ENCODE assay signal across 27 cellular contexts in genomic region chr19:29568036-29568788, GRCh38. TPM values are rescaled to one million over a fixed set of nuclear protein-coding genes. Genes with fewer than 3 reads are reported as not detected.
DNase-seq lines count a peak whose midpoint lies in the region; ATAC-seq and TF ChIP-seq lines count a peak whose summit lies in the region.
"Had no signal": no experiment of that assay in that cellular context is flagged by ENCODE, and none has a peak within 500 bp of the region (broad histone marks: within the 10 kb centered on the region; RNA-seq: fewer than 3 reads in every experiment).

No MANE protein-coding gene starts in this region.

- no peaks in the 10 kb centered on the region for H3K79me1 ChIP-seq in neuronal stem cell (ENCODE audit: low read depth, low read length)

- H4K91ac ChIP-seq in neuronal stem cell (ENCODE audit: low read depth, low read length, poor library complexity) = no peak overlapping the region

- H3K4me1 ChIP-seq in HEK293 (ENCODE audit: control insufficient read depth, insufficient read depth, low read length) (0 out of 2 replicates have a peak, but pooled peaks cover 6% of the 10 kb centered on the region), neuronal stem cell (ENCODE audit: control insufficient read depth in 2 of 2, insufficient read depth in 1 of 2, low read depth in 1 of 2, low read length in 2 of 2) (peaks cover 0 to 4% of the 10 kb centered on the region in 2 donors)
- H3K4me1 ChIP-seq: BLaER1, SJSA1 had no signal

- DNase-seq in activated CD8-positive, alpha-beta memory T cell treated with anti-CD3 and anti-CD28 coated beads for 24 hours = peak; percentile 47
- DNase-seq in activated CD8-positive, alpha-beta memory T cell treated with anti-CD3 and anti-CD28 coated beads, Interleukin-2, amount 50 U/mL, for 48 hours = no peak
- peak; percentile 45 for DNase-seq in coronary artery (ENCODE audit: low spot score)
- DNase-seq in neuronal stem cell (ENCODE audit: low spot score) = no peak
- no peak for DNase-seq in germinal center (ENCODE audit: low spot score)
- DNase-seq: CD4-positive, CD25-positive, alpha-beta regulatory T cell; GM23248; HCEC 1CT; Karpas-422; NCI-H1105; NCI-H1436 treated with DMSO at 0.1 percent for 48 hours; NCI-H187 treated with DMSO at 0.1 percent for 48 hours; NCI-H2107; NCI-H446 treated with DMSO at 0.1 percent for 48 hours; NCI-H526; NCI-H82; NK-92 treated with Interleukin-12 subunit alpha and Interleukin-12 subunit beta, amount 100 ng/mL, for 24 hours; PC-9; Right ventricle myocardium superior; RPMI8226 had no signal

- no peak for ATAC-seq in HG02840 (IDR thresholded peaks at IDR 0.05; ENCODE audit: low FRiP score, unreplicated experiment)
- ATAC-seq in GM18519 (IDR thresholded peaks at IDR 0.05; ENCODE audit: low FRiP score, unreplicated experiment) = no peak

- H3K14ac ChIP-seq in neuronal stem cell (ENCODE audit: low read length) = no peak overlapping the region

- no peak overlapping the region for H3K4ac ChIP-seq in neuronal stem cell (ENCODE audit: low read length)

- H2AK5ac ChIP-seq in neuronal stem cell (ENCODE audit: low read depth, low read length) = no peak overlapping the region

- TF ChIP-seq CTCF in HEK293 (tag by site-specific recombination; IDR thresholded peaks at IDR 0.05) (no peak), coronary artery (IDR thresholded peaks at IDR 0.05) (no peak)

- no peak overlapping the region for H2BK5ac ChIP-seq in neuronal stem cell (ENCODE audit: low read length)

- H4K8ac ChIP-seq in neuronal stem cell (ENCODE audit: low read depth, low read length) = no peak overlapping the region

- CTCF ChIA-PET in HEK293 (lab: Yijun Ruan, JAX) = no interaction called here

- no peak overlapping the region for H2BK12ac ChIP-seq in neuronal stem cell (ENCODE audit: low read length)

- peak overlapping the region; percentile 23 for H2AFZ ChIP-seq in neuronal stem cell (ENCODE audit: low read length)
- H2AFZ ChIP-seq: GM23248, PC-9 had no signal

- H3K23ac ChIP-seq in neuronal stem cell (ENCODE audit: low read depth, low read length, poor library complexity) = no peak overlapping the region

- no peak overlapping the region for H2BK120ac ChIP-seq in neuronal stem cell (ENCODE audit: low read depth, low read length)

- no peaks in the 10 kb centered on the region; the same call in none of the 2 replicates for H3K9me3 ChIP-seq in HEK293 (ENCODE audit: control insufficient read depth, insufficient read depth, low read depth, low read length)
- no peaks in the 10 kb centered on the region for H3K9me3 ChIP-seq in neuronal stem cell (replicated peaks in 1 of 2; ENCODE audit: control insufficient read depth in 2 of 2, insufficient read depth in 1 of 2, low read depth in 1 of 2, low read length in 2 of 2)
- H3K9me3 ChIP-seq: BLaER1, SJSA1 had no signal

- H3K4me2 ChIP-seq in neuronal stem cell (ENCODE audit: insufficient read depth, low read length, poor library complexity, severe bottlenecking) = no peak overlapping the region
- H3K4me2 ChIP-seq: BLaER1, PC-9 had no signal

- peaks cover 0 to 48% (median 0%) of the 10 kb centered on the region in 3 experiments for H3K27me3 ChIP-seq in neuronal stem cell (ENCODE audit: control insufficient read depth in 3 of 3, insufficient read depth in 3 of 3, low read depth in 1 of 3, low read length in 3 of 3)
- H3K27me3 ChIP-seq: BLaER1 had no signal

- POLR2A ChIA-PET in HEK293 (lab: Yijun Ruan, JAX) = interaction anchor here (0.7 kb wide), 1 partner anchor 697 kb away, joined by 3 read pairs; no protein-coding TSS in a partner anchor

- H3K27ac ChIP-seq in HEK293 (ENCODE audit: extremely low read depth, low read depth, low read length) (no peak overlapping the region), coronary artery (no peak overlapping the region), neuronal stem cell (replicated peaks; ENCODE audit: low read length) (no peak overlapping the region)
- H3K27ac ChIP-seq: 22Rv1, BLaER1, GM23248, HL-60, PC-9, SJSA1 had no signal

- WGBS in neuronal stem cell (ENCODE audit: extremely low coverage in 2 of 2, insufficient read length in 2 of 2, insufficient replicate concordance in 1 of 2), 2 donors = no CpG with 5 or more reads among the region's 17 CpGs

- H3K18ac ChIP-seq in neuronal stem cell (ENCODE audit: low read length) = peak overlapping the region; percentile 20

- H3K36me3 ChIP-seq in HEK293 (ENCODE audit: control insufficient read depth in 2 of 2, insufficient read depth in 1 of 2, low read length in 2 of 2) = no peaks in the 10 kb centered on the region; a peak in 1 of 3 replicates
- H3K36me3 ChIP-seq in neuronal stem cell (replicated peaks in 1 of 2; ENCODE audit: control insufficient read depth in 2 of 2, insufficient read depth in 2 of 2, low read length in 2 of 2) = no peaks in the 10 kb centered on the region
- H3K36me3 ChIP-seq: BLaER1, SJSA1 had no signal

- no peak overlapping the region for H2BK15ac ChIP-seq in neuronal stem cell (ENCODE audit: low read length)

- no peak overlapping the region for H3K9ac ChIP-seq in neuronal stem cell (ENCODE audit: low read depth, low read length, poor library complexity)
- H3K9ac ChIP-seq: BLaER1, GM23248 had no signal

- H3K4me3 ChIP-seq in HEK293 (ENCODE audit: low read depth, low read length) (no peak overlapping the region), coronary artery (no peak overlapping the region), neuronal stem cell (ENCODE audit: low read length in 2 of 2) (no peak overlapping the region)
- H3K4me3 ChIP-seq: BLaER1, GM23248, PC-9, SJSA1 had no signal

TF ChIP-seq in HEK293, 187 proteins besides CTCF, POLR2A, EP300 and RAD21:
- TF ChIP-seq ZNF341 (tag by site-specific recombination; IDR thresholded peaks at IDR 0.05; ENCODE audit: low read depth) = no peak
- TF ChIP-seq ZNF184 (tag by site-specific recombination; IDR thresholded peaks at IDR 0.05) = no peak
- TF ChIP-seq ZNF174 (tag by site-specific recombination; IDR thresholded peaks at IDR 0.05) = no peak
- no peak for TF ChIP-seq ZNF701 (tag by site-specific recombination; IDR thresholded peaks at IDR 0.05)
- TF ChIP-seq ZIC2 (tag by site-specific recombination; IDR thresholded peaks at IDR 0.05) = peak; percentile 29; the same call in 1 of the 2 replicates

RNA-seq across cellular contexts. Expression of gene POP4, which starts 37.9 kb away (rescaled TPM):
- polyA plus RNA-seq in neuronal stem cell (2013, experiment 1 of 2) = 56.9 TPM
- polyA plus RNA-seq in neuronal stem cell (2013, experiment 2 of 2) = 56.6 TPM

RNA-seq across cellular contexts. Expression of gene VSTM2B, which starts 42.4 kb away (rescaled TPM):
- polyA plus RNA-seq in neuronal stem cell (2013, experiment 1 of 2) = 2.1 TPM
- 2.2 TPM for polyA plus RNA-seq in neuronal stem cell (2013, experiment 2 of 2)
- polyA plus RNA-seq: CD4-positive, CD25-positive, alpha-beta regulatory T cell; GM23248 had no signal

Comparison
In these comparisons a context has a peak if more than half of its experiments do, and no peak if none do; other contexts are left out.
1. DNase-seq: peak in activated CD8-positive, alpha-beta memory T cell treated with anti-CD3 and anti-CD28 coated beads for 24 hours (single experiment) and coronary artery (single experiment); none in activated CD8-positive, alpha-beta memory T cell treated with anti-CD3 and anti-CD28 coated beads, Interleukin-2, amount 50 U/mL, for 48 hours (single experiment), neuronal stem cell (single experiment) and germinal center (single experiment).